24 cellular contexts compared by ENCODE assay signal in genomic region chr1:3423896-3424610, GRCh38. TPM values are rescaled to one million over a fixed set of nuclear protein-coding genes. Genes with fewer than 3 reads are reported as not detected.
DNase-seq lines count a peak whose midpoint lies in the region; ATAC-seq, FAIRE-seq and TF ChIP-seq lines count a peak whose summit lies in the region.
"Had no signal": no experiment of that assay in that cellular context is flagged by ENCODE, and none has a peak within 500 bp of the region (broad histone marks: within the 10 kb centered on the region; RNA-seq: fewer than 3 reads in every experiment).

No MANE protein-coding gene starts in this region.

- H2AFZ ChIP-seq in HepG2 (ENCODE audit: low read length) (no peak overlapping the region), neural progenitor cell (replicated peaks) (no peak overlapping the region)
- H2AFZ ChIP-seq: parathyroid adenoma had no signal

- no peak for DNase-seq in HepG2 (ENCODE audit: low spot score)
- no peak for DNase-seq in right lobe of liver
- DNase-seq in fibroblast of the aortic adventitia (ENCODE audit: low read depth) = peak; percentile 3
- DNase-seq in neural progenitor cell (ENCODE audit: low spot score) = no peak
- no peak for DNase-seq in NCI-H1436 (lab: John Stamatoyannopoulos, UW)
- no peak for DNase-seq in activated T-cell treated with anti-CD3 and anti-CD28 coated beads, Interleukin-2, amount 50 U/mL, for 24 hours
- no peak for DNase-seq in activated CD8-positive, alpha-beta T cell treated with anti-CD3 and anti-CD28 coated beads for 36 hours
- DNase-seq: GF-D8, NCI-H524 treated with DMSO at 0.1 percent for 48 hours had no signal

- H3K4me3 ChIP-seq in HepG2 (replicated peaks in 1 of 3; ENCODE audit: insufficient read depth in 1 of 3, low read depth in 2 of 3, low read length in 3 of 3) = peak overlapping the region in 1 of 3 experiments; percentile 24; a peak in 1 of 6 replicates
- H3K4me3 ChIP-seq in right lobe of liver = no peak overlapping the region
- H3K4me3 ChIP-seq in fibroblast of the aortic adventitia (ENCODE audit: low read depth, low read length) = no peak overlapping the region
- H3K4me3 ChIP-seq in neural progenitor cell = no peak overlapping the region
- H3K4me3 ChIP-seq: A549, sigmoid colon, upper lobe of right lung had no signal

- TF ChIP-seq RAD21 in HepG2 (CRISPR knock-in tag; IDR thresholded peaks at IDR 0.05) = no peak

- H3K27me3 ChIP-seq in HepG2 (ENCODE audit: control insufficient read depth in 1 of 2, insufficient read depth in 2 of 2, low read length in 2 of 2) = peaks cover 5 to 9% of the 10 kb centered on the region in 2 experiments; a peak in 3 of 5 replicates
- H3K27me3 ChIP-seq in right lobe of liver = no peaks in the 10 kb centered on the region
- H3K27me3 ChIP-seq in neural progenitor cell = no peaks in the 10 kb centered on the region

- TF ChIP-seq CTCF in HepG2 (CRISPR knock-in tag; IDR thresholded peaks at IDR 0.05) = no peak
- TF ChIP-seq CTCF in right lobe of liver (IDR thresholded peaks at IDR 0.05) = no peak
- TF ChIP-seq CTCF in fibroblast of the aortic adventitia (IDR thresholded peaks at IDR 0.05; ENCODE audit: insufficient read depth, low read length) = no peak
- TF ChIP-seq CTCF in neural progenitor cell (IDR thresholded peaks at IDR 0.05) = no peak
- TF ChIP-seq CTCF in activated CD8-positive, alpha-beta T cell treated with anti-CD3 and anti-CD28 coated beads for 36 hours (IDR thresholded peaks at IDR 0.05) = no peak

- H3K27ac ChIP-seq in HepG2 (ENCODE audit: extremely low read length, insufficient read depth, low read length) (no peak overlapping the region), right lobe of liver (no peak overlapping the region), neural progenitor cell (no peak overlapping the region)
- H3K27ac ChIP-seq: A549, parathyroid adenoma, upper lobe of right lung had no signal

- WGBS in HepG2 (ENCODE audit: low lambda C conversion rate) = 51% methylated on average over 19 of the region's 28 CpGs
- 35% methylated on average over 9 of the region's 28 CpGs for WGBS in right lobe of liver (ENCODE audit: insufficient coverage, low coverage, low lambda C conversion rate, missing lambda C conversion rate)

- BruUV-seq in HepG2 (replicated peaks; lab: Mats Ljungman, UMichigan) = no TSS peak

- H4K20me1 ChIP-seq in HepG2 (ENCODE audit: insufficient read depth, low read length) = no peaks in the 10 kb centered on the region
- no peaks in the 10 kb centered on the region for H4K20me1 ChIP-seq in neural progenitor cell (ENCODE audit: low read depth)

- no peak overlapping the region for H3K9ac ChIP-seq in HepG2 (ENCODE audit: insufficient read depth, low read depth, low read length)
- no peak overlapping the region for H3K9ac ChIP-seq in neural progenitor cell
- H3K9ac ChIP-seq: parathyroid adenoma had no signal

- peaks cover 7% of the 10 kb centered on the region for H3K27me3 Mint-ChIP-seq in neural progenitor cell (ENCODE audit: insufficient read depth, low read depth)
- peaks cover 19% of the 10 kb centered on the region for H3K27me3 Mint-ChIP-seq in activated T-cell treated with anti-CD3 and anti-CD28 coated beads, Interleukin-2, amount 50 U/mL, for 24 hours
- H3K27me3 Mint-ChIP-seq in activated CD8-positive, alpha-beta T cell treated with anti-CD3 and anti-CD28 coated beads for 36 hours = peaks cover 3% of the 10 kb centered on the region
- H3K27me3 Mint-ChIP-seq: activated CD8-positive, alpha-beta memory T cell treated with anti-CD3 and anti-CD28 coated beads, Interleukin-2, amount 10 ng/mL, durations not matched to agents 7 days and 5 days had no signal

- POLR2A ChIA-PET in HepG2 (lab: Yijun Ruan, JAX) = no interaction called here
- POLR2A ChIA-PET in activated CD8-positive, alpha-beta T cell treated with anti-CD3 and anti-CD28 coated beads for 36 hours (lab: Charles Lee) = no interaction called here

- intact Hi-C loops in HepG2 (cut with micrococcal nuclease; ENCODE audit: unreplicated experiment) (loop anchor here (1.0 to 10.0 kb wide), 2 partner anchors 412 to 549 kb away; no protein-coding TSS in a partner anchor), right lobe of liver (cut with DNase I) (loop anchor here (5.0 to 10.0 kb wide), 2 partner anchors 412 to 599 kb away; no protein-coding TSS in a partner anchor)
- intact Hi-C loops in activated CD8-positive, alpha-beta T cell treated with anti-CD3 and anti-CD28 coated beads for 36 hours (cut with micrococcal nuclease) = loop anchor here (10.0 kb wide), 1 partner anchor 409 kb away; no protein-coding TSS in a partner anchor

- in situ Hi-C loops in HepG2 (cut with HindIII; ENCODE audit: extremely low pct_ligation_motif_present, low pct_unique_long_range_greater_than_20kb) = loop anchor here (5.0 kb wide), 1 partner anchor 357 kb away; the partner anchor contains the start of gene PRDM16

- H3K36me3 ChIP-seq in HepG2 (replicated peaks in 1 of 2; ENCODE audit: control insufficient read depth in 1 of 2, insufficient read depth in 2 of 2, low read length in 2 of 2) (no peaks in the 10 kb centered on the region), right lobe of liver (no peaks in the 10 kb centered on the region), neural progenitor cell (no peaks in the 10 kb centered on the region)
- H3K36me3 ChIP-seq: sigmoid colon, upper lobe of right lung had no signal

- H3K79me2 ChIP-seq in HepG2 (ENCODE audit: insufficient read depth, low read length) (no peaks in the 10 kb centered on the region), neural progenitor cell (ENCODE audit: low read depth) (no peaks in the 10 kb centered on the region)
- H3K79me2 ChIP-seq: parathyroid adenoma had no signal

- H3K4me2 ChIP-seq in HepG2 (ENCODE audit: low read depth, low read length) (peak overlapping the region; percentile 53), neural progenitor cell (no peak overlapping the region)

- H3K4me1 Mint-ChIP-seq in neural progenitor cell = peaks cover 13% of the 10 kb centered on the region
- no peaks in the 10 kb centered on the region for H3K4me1 Mint-ChIP-seq in activated T-cell treated with anti-CD3 and anti-CD28 coated beads, Interleukin-2, amount 50 U/mL, for 24 hours (ENCODE audit: low read depth)
- no peaks in the 10 kb centered on the region for H3K4me1 Mint-ChIP-seq in activated CD8-positive, alpha-beta T cell treated with anti-CD3 and anti-CD28 coated beads for 36 hours (ENCODE audit: low read depth)
- H3K4me1 Mint-ChIP-seq: activated CD4-positive, alpha-beta T cell treated with anti-CD3 and anti-CD28 coated beads, Interleukin-2, amount 10 ng/mL, durations not matched to agents 24 days and 14 days; activated CD8-positive, alpha-beta memory T cell treated with anti-CD3 and anti-CD28 coated beads, Interleukin-2, amount 10 ng/mL, durations not matched to agents 7 days and 5 days; B cell; central memory CD8-positive, alpha-beta T cell; natural killer cell; stimulated activated naive CD8-positive, alpha-beta T cell treated with anti-CD3 and anti-CD28 coated beads, Interleukin-15, amount 100 ng/mL, for 72 hours; T-helper 17 cell had no signal

- H3F3A ChIP-seq in neural progenitor cell (ENCODE audit: low read depth) = no peaks in the 10 kb centered on the region

- no peak for TF ChIP-seq EP300 in HepG2 (IDR thresholded peaks at IDR 0.05; ENCODE audit: low read depth in 2 of 2, low read length in 2 of 2)
- TF ChIP-seq EP300 in HepG2 (CRISPR knock-in tag; IDR thresholded peaks at IDR 0.05; ENCODE audit: borderline replicate concordance) = no peak

- peak overlapping the region; percentile 91 for H3K27ac Mint-ChIP-seq in neural progenitor cell
- H3K27ac Mint-ChIP-seq in activated T-cell treated with anti-CD3 and anti-CD28 coated beads, Interleukin-2, amount 50 U/mL, for 24 hours = no peak overlapping the region
- H3K27ac Mint-ChIP-seq in activated CD8-positive, alpha-beta T cell treated with anti-CD3 and anti-CD28 coated beads for 36 hours = no peak overlapping the region
- H3K27ac Mint-ChIP-seq: activated CD4-positive, alpha-beta T cell treated with anti-CD3 and anti-CD28 coated beads, Interleukin-2, amount 10 ng/mL, durations not matched to agents 24 days and 14 days; activated CD8-positive, alpha-beta memory T cell treated with anti-CD3 and anti-CD28 coated beads, Interleukin-2, amount 10 ng/mL, durations not matched to agents 7 days and 5 days; activated naive CD4-positive, alpha-beta T cell treated with anti-CD3 and anti-CD28 coated beads for 36 hours; B cell; natural killer cell; stimulated activated naive CD8-positive, alpha-beta T cell treated with anti-CD3 and anti-CD28 coated beads, Interleukin-15, amount 100 ng/mL, for 72 hours; T-helper 17 cell had no signal

- H3K4me1 ChIP-seq in HepG2 (ENCODE audit: insufficient read depth, low read length) (peaks cover 48% of the 10 kb centered on the region), right lobe of liver (no peaks in the 10 kb centered on the region), neural progenitor cell (no peaks in the 10 kb centered on the region)
- H3K4me1 ChIP-seq: parathyroid adenoma, upper lobe of right lung had no signal

- H3K36me3 Mint-ChIP-seq in neural progenitor cell = peaks cover 6% of the 10 kb centered on the region
- no peaks in the 10 kb centered on the region for H3K36me3 Mint-ChIP-seq in activated T-cell treated with anti-CD3 and anti-CD28 coated beads, Interleukin-2, amount 50 U/mL, for 24 hours (ENCODE audit: low read depth)
- no peaks in the 10 kb centered on the region for H3K36me3 Mint-ChIP-seq in activated CD8-positive, alpha-beta T cell treated with anti-CD3 and anti-CD28 coated beads for 36 hours (ENCODE audit: low read depth)
- H3K36me3 Mint-ChIP-seq: activated CD8-positive, alpha-beta memory T cell treated with anti-CD3 and anti-CD28 coated beads, Interleukin-2, amount 10 ng/mL, durations not matched to agents 7 days and 5 days; natural killer cell had no signal

- no peak for FAIRE-seq in HepG2 (lab: Jason Lieb, UNC)
- FAIRE-seq: A549, GM18507 had no signal

- H3K9me3 ChIP-seq in HepG2 (ENCODE audit: low read length) (no peaks in the 10 kb centered on the region), right lobe of liver (no peaks in the 10 kb centered on the region), neural progenitor cell (ENCODE audit: low read depth) (no peaks in the 10 kb centered on the region)
- H3K9me3 ChIP-seq: A549, sigmoid colon, upper lobe of right lung had no signal

- CTCF ChIA-PET in HepG2 (lab: Yijun Ruan, JAX; ENCODE audit: low intra/inter-chr PET ratio, low total read pairs) = interaction anchor here (0.8 to 2.6 kb wide), 4 partner anchors 357 to 548 kb away, joined by 3 to 14 read pairs (median 3); no protein-coding TSS in a partner anchor
- CTCF ChIA-PET in activated CD8-positive, alpha-beta T cell treated with anti-CD3 and anti-CD28 coated beads for 36 hours (lab: Charles Lee) = interaction anchor here (0.9 to 2.7 kb wide), 3 partner anchors 106 to 601 kb away, joined by 3 to 9 read pairs (median 3); no protein-coding TSS in a partner anchor

- H3K4me3 Mint-ChIP-seq in neural progenitor cell = no peak overlapping the region
- no peak overlapping the region for H3K4me3 Mint-ChIP-seq in activated T-cell treated with anti-CD3 and anti-CD28 coated beads, Interleukin-2, amount 50 U/mL, for 24 hours
- H3K4me3 Mint-ChIP-seq in activated CD8-positive, alpha-beta T cell treated with anti-CD3 and anti-CD28 coated beads for 36 hours = no peak overlapping the region
- H3K4me3 Mint-ChIP-seq: activated CD4-positive, alpha-beta T cell treated with anti-CD3 and anti-CD28 coated beads, Interleukin-2, amount 10 ng/mL, durations not matched to agents 24 days and 14 days; activated CD8-positive, alpha-beta memory T cell treated with anti-CD3 and anti-CD28 coated beads, Interleukin-2, amount 10 ng/mL, durations not matched to agents 7 days and 5 days; activated naive CD4-positive, alpha-beta T cell treated with anti-CD3 and anti-CD28 coated beads for 36 hours; B cell; central memory CD8-positive, alpha-beta T cell; natural killer cell; stimulated activated naive CD8-positive, alpha-beta T cell treated with anti-CD3 and anti-CD28 coated beads, Interleukin-15, amount 100 ng/mL, for 72 hours; T-helper 17 cell had no signal

- no peak for TF ChIP-seq POLR2A in HepG2 (IDR thresholded peaks at IDR 0.05; ENCODE audit: insufficient read depth in 1 of 2, low read depth in 2 of 2, low read length in 2 of 2)
- TF ChIP-seq POLR2A in right lobe of liver (IDR thresholded peaks at IDR 0.05) = no peak

- ATAC-seq in HepG2 (peak; percentile 10), right lobe of liver (no peak), GM18517 (IDR thresholded peaks at IDR 0.05; ENCODE audit: unreplicated experiment) (no peak)
- no peak for ATAC-seq in activated CD8-positive, alpha-beta T cell treated with anti-CD3 and anti-CD28 coated beads for 36 hours

- H3K9me3 Mint-ChIP-seq in neural progenitor cell = no peaks in the 10 kb centered on the region
- H3K9me3 Mint-ChIP-seq in activated T-cell treated with anti-CD3 and anti-CD28 coated beads, Interleukin-2, amount 50 U/mL, for 24 hours = no peaks in the 10 kb centered on the region
- no peaks in the 10 kb centered on the region for H3K9me3 Mint-ChIP-seq in activated CD8-positive, alpha-beta T cell treated with anti-CD3 and anti-CD28 coated beads for 36 hours
- H3K9me3 Mint-ChIP-seq: activated CD4-positive, alpha-beta T cell treated with anti-CD3 and anti-CD28 coated beads, Interleukin-2, amount 10 ng/mL, durations not matched to agents 24 days and 14 days; activated naive CD4-positive, alpha-beta T cell treated with anti-CD3 and anti-CD28 coated beads for 36 hours; central memory CD8-positive, alpha-beta T cell; natural killer cell; stimulated activated naive CD8-positive, alpha-beta T cell treated with anti-CD3 and anti-CD28 coated beads, Interleukin-15, amount 100 ng/mL, for 72 hours had no signal

RNA-seq across cellular contexts. Expression of gene ARHGEF16, which starts 30.4 kb away (rescaled TPM):
- total RNA-seq in HepG2 (2016; rRNA removed; fragmentation: Illumina TruSeq; extraction: Trizol) (15.9 and 20.3 TPM in 2 replicates), right lobe of liver (10 to 100 TPM in 2 of 6 experiments, 1 to 10 TPM in 4; 2.1 to 16.3 (median 7.5) TPM), fibroblast of the aortic adventitia (ENCODE audit: low replicate concordance) (0.18 TPM in 1 of 2 replicates, not detected in the other), neural progenitor cell (ENCODE audit: low replicate concordance) (1.3 and 7.8 TPM in 2 replicates)
- 6.0 and 6.6 TPM in 2 replicates for total RNA-seq in HepG2 (2016; cell fraction: cytosol; rRNA removed; fragmentation: Illumina TruSeq; extraction: Trizol; ENCODE audit: low read depth)
- 14.5 and 24.2 TPM in 2 replicates for total RNA-seq in HepG2 (2016; cell fraction: insoluble cytoplasmic fraction; rRNA removed; fragmentation: Illumina TruSeq; extraction: Trizol)
- total RNA-seq in HepG2 (2016; cell fraction: membrane; rRNA removed; fragmentation: Illumina TruSeq; extraction: Trizol) = 7.4 and 7.6 TPM in 2 replicates
- total RNA-seq in HepG2 (2016; cell fraction: nucleus; rRNA removed; fragmentation: Illumina TruSeq; extraction: Trizol) = 21.4 and 22.0 TPM in 2 replicates
- polyA plus RNA-seq in HepG2 (2011; rRNA removed) = 39.9 and 59.7 TPM in 2 replicates
- 23.3 and 35.8 TPM in 2 replicates for polyA plus RNA-seq in HepG2 (2011; cell fraction: cytosol; rRNA removed)
- 382 and 454 TPM in 2 replicates for polyA plus RNA-seq in HepG2 (2011; cell fraction: nucleus; rRNA removed)
- 19.7 and 28.0 TPM in 2 replicates for polyA plus RNA-seq in HepG2 (2012)
- polyA plus RNA-seq in HepG2 (2016; cell fraction: cytosol; fragmentation: Illumina TruSeq; extraction: Trizol; ENCODE audit: low read depth) = 2.5 and 2.8 TPM in 2 replicates
- 12.5 and 17.8 TPM in 2 replicates for polyA plus RNA-seq in HepG2 (2016; cell fraction: insoluble cytoplasmic fraction; fragmentation: Illumina TruSeq; extraction: Trizol; ENCODE audit: low read depth)
- polyA plus RNA-seq in HepG2 (2016; cell fraction: membrane; fragmentation: Illumina TruSeq; extraction: Trizol; ENCODE audit: low read depth) = 4.2 and 4.8 TPM in 2 replicates
- polyA plus RNA-seq in HepG2 (2016; cell fraction: nucleus; fragmentation: Illumina TruSeq; extraction: Trizol; ENCODE audit: insufficient read depth, low read depth) = 58.7 and 59.2 TPM in 2 replicates
- polyA minus RNA-seq in HepG2 (2011; rRNA and poly(A)+ RNA removed; ENCODE audit: low replicate concordance) = 30.5 and 69.1 TPM in 2 replicates
- polyA minus RNA-seq in HepG2 (2011; cell fraction: cytosol; rRNA and poly(A)+ RNA removed) = 13.4 and 17.4 TPM in 2 replicates
- 38.4 and 41.6 TPM in 2 replicates for polyA minus RNA-seq in HepG2 (2011; cell fraction: nucleus; rRNA and poly(A)+ RNA removed)
- not detected for total RNA-seq in activated CD8-positive, alpha-beta T cell treated with anti-CD3 and anti-CD28 coated beads for 36 hours
- total RNA-seq: activated CD4-positive, alpha-beta T cell treated with anti-CD3 and anti-CD28 coated beads, Interleukin-2, amount 10 ng/mL, durations not matched to agents 24 days and 14 days; activated CD8-positive, alpha-beta memory T cell treated with anti-CD3 and anti-CD28 coated beads, Interleukin-2, amount 10 ng/mL, durations not matched to agents 7 days and 5 days; natural killer cell; RPMI7951 had no signal
